In the genomic region with DNA sequence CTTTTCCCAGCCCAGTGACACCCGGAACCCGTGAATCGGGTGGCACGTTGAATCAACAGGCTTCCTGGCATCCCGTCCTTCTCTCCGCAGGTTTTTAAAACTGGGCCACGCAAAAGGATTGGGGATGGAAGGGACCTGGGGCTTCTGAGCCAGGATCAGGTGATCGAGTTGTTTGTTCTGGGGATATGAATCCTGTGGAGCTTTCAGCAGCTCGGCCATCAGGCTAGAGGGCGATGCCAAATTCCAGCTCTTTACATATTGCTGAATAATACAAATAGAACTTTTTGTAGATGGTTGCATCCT, we compare ENCODE assay signal across 8 cellular contexts. TPM values are rescaled to one million over a fixed set of nuclear protein-coding genes. Genes with fewer than 3 reads are reported as not detected.
A peak's percentile ranks its signal among the peaks of the same experiment; 100 is the strongest.
DNase-seq lines count a peak whose midpoint lies in the region; FAIRE-seq and TF ChIP-seq lines count a peak whose summit lies in the region.

No MANE protein-coding gene starts in this region.

- no peak overlapping the region for H2BK20ac ChIP-seq in H1 (ENCODE audit: low read length)

- H2BK15ac ChIP-seq in H1 (ENCODE audit: low read length), result peak overlapping the region; percentile 18; the same call in 1 of the 2 replicates

- no peak overlapping the region for H3K4ac ChIP-seq in H1 (replicated peaks; ENCODE audit: insufficient read length, low read depth, low read length)

- no peak for TF ChIP-seq POLR2A in H1 (IDR thresholded peaks at IDR 0.05; ENCODE audit: control extremely low read depth in 1 of 2, low read depth in 2 of 2, low read length in 2 of 2)

- H3K4me3 Mint-ChIP-seq in Caco-2 (ENCODE audit: unreplicated experiment) (peak overlapping the region; percentile 89), osteocyte (ENCODE audit: unreplicated experiment) (peak overlapping the region; percentile 99)

- no peaks in the 10 kb centered on the region for H3K9me2 ChIP-seq in MM.1S (replicated peaks; ENCODE audit: insufficient read depth, low read length)

- no peak overlapping the region for H3K14ac ChIP-seq in H1 (ENCODE audit: insufficient read length)

- H3K36me3 ChIP-seq in Caco-2 (ENCODE audit: control insufficient read depth, insufficient read depth, low read length), result peaks cover 2% of the 10 kb centered on the region; the same call in 1 of the 2 replicates
- peaks cover 2% of the 10 kb centered on the region; the same call in 1 of the 2 replicates for H3K36me3 ChIP-seq in MM.1S (replicated peaks; ENCODE audit: insufficient read depth, low read length)
- peaks cover 0 to 25% (median 11%) of the 10 kb centered on the region in 4 experiments; a peak in 4 of 8 replicates for H3K36me3 ChIP-seq in H1 (ENCODE audit: control insufficient read depth in 2 of 4, insufficient read depth in 4 of 4, low read length in 3 of 4)

- no peak for DNase-seq in Caco-2
- DNase-seq in MM.1S, result no peak
- DNase-seq in H1 (ENCODE audit: low read depth in 1 of 2, low spot score in 2 of 2), result no peak
- DNase-seq in osteocyte (ENCODE audit: extremely low spot score, unreplicated experiment), result no peak
- no peak for DNase-seq in anterior cingulate cortex (lab: John Stamatoyannopoulos, UW)
- DNase-seq in stimulated activated CD4-positive, alpha-beta T cell treated with anti-CD3 and anti-CD28 coated beads, Interleukin-1b, Interleukin-23, amount 100 ng/mL, for 48 hours, result no peak
- DNase-seq in GM20000 (ENCODE audit: low spot score), result no peak
- DNase-seq in stimulated activated CD4-positive, alpha-beta T cell treated with anti-CD3 and anti-CD28 coated beads, Interleukin-4, amount 100 ng/mL, for 4 hours, result no peak

- peaks cover 81% of the 10 kb centered on the region for H3K79me2 ChIP-seq in MM.1S (ENCODE audit: low read length)
- H3K79me2 ChIP-seq in H1 (ENCODE audit: control insufficient read depth in 1 of 2, insufficient read depth in 2 of 2, low read length in 2 of 2), result peaks cover 28 to 70% of the 10 kb centered on the region in 2 experiments

- H2AFZ ChIP-seq in MM.1S (ENCODE audit: low read length), result peak overlapping the region; percentile 94
- no peak overlapping the region for H2AFZ ChIP-seq in H1 (ENCODE audit: low read length)

- FAIRE-seq in H1 (lab: Jason Lieb, UNC), result no peak

- intact Hi-C loops in Caco-2 (cut with micrococcal nuclease; ENCODE audit: unreplicated experiment), result loop anchor here (1.0 kb wide), 2 partner anchors 17 to 36 kb away; a partner anchor contains a TSS

- H3K9ac ChIP-seq in MM.1S (ENCODE audit: low read length), result peak overlapping the region; percentile 96
- H3K9ac ChIP-seq in H1 (replicated peaks in 1 of 4; ENCODE audit: extremely low read depth in 1 of 4, low read depth in 3 of 4, low read length in 3 of 4), result peak overlapping the region; percentile 73 to 96 (median 93)

- TF ChIP-seq RAD21 in H1 (IDR thresholded peaks at IDR 0.05 in 1 of 2, conservative IDR thresholded peaks at IDR 0.05 in 1 of 2; ENCODE audit: low read depth in 2 of 2, low read length in 2 of 2), result no peak

- 1% methylated on average over 10 of the region's 10 CpGs; no CpG with 5 or more reads in 1 of the 2 experiments for WGBS in H1 (ENCODE audit: extremely low coverage in 1 of 2, insufficient coverage in 1 of 2, insufficient read length in 1 of 2, insufficient replicate concordance in 2 of 2, low coverage in 1 of 2, low lambda C conversion rate in 2 of 2, missing lambda C conversion rate in 1 of 2), 2 experiments

- no peak overlapping the region for H3K23ac ChIP-seq in H1 (ENCODE audit: insufficient read length)

- CTCF ChIA-PET in Caco-2 (lab: Charles Lee), result interaction anchor here (0.9 to 2.5 kb wide), 5 partner anchors 10 to 64 kb away, joined by 3 to 26 read pairs (median 5); a partner anchor contains a TSS
- CTCF ChIA-PET in H1 (lab: Charles Lee; ENCODE audit: partially characterized antibody), result interaction anchor here (0.8 to 4.0 kb wide), 3 partner anchors 13 to 55 kb away, joined by 4 to 38 read pairs (median 12); a partner anchor contains a TSS

- TSS peak; percentile 61 for BruUV-seq in Caco-2 (replicated peaks; lab: Mats Ljungman, UMichigan)

- H3K27ac ChIP-seq in MM.1S (ENCODE audit: low read length) (peak overlapping the region; percentile 97), H1 (ENCODE audit: low read depth, low read length) (peak overlapping the region; percentile 92)

- H3K56ac ChIP-seq in H1 (replicated peaks; ENCODE audit: insufficient read length, low read depth, low read length), result peak overlapping the region; percentile 73

- H4K8ac ChIP-seq in H1 (ENCODE audit: extremely low read depth, insufficient read depth, low read length), result peak overlapping the region; percentile 51; the same call in 1 of the 2 replicates

- TF ChIP-seq EP300 in H1 (IDR thresholded peaks at IDR 0.05; ENCODE audit: borderline replicate concordance in 1 of 2, low read depth in 2 of 2, low read length in 2 of 2), result no peak

- H3K23me2 ChIP-seq in H1 (ENCODE audit: low read depth, low read length), result peaks cover 3% of the 10 kb centered on the region; the same call in 1 of the 2 replicates

- H3K4me3 ChIP-seq in Caco-2 (ENCODE audit: low read depth, low read length), result peak overlapping the region; percentile 80
- H3K4me3 ChIP-seq in MM.1S (ENCODE audit: low read length), result peak overlapping the region; percentile 87
- peak overlapping the region; percentile 85 to 99 (median 96) for H3K4me3 ChIP-seq in H1 (ENCODE audit: extremely low read depth in 1 of 4, insufficient read depth in 2 of 4, low read depth in 3 of 4, low read length in 4 of 4)

- no peak overlapping the region for H2BK120ac ChIP-seq in H1 (replicated peaks; ENCODE audit: low read depth, low read length)

- H4K5ac ChIP-seq in H1 (ENCODE audit: insufficient read length, low read depth, low read length), result no peak overlapping the region

- H3K4me1 Mint-ChIP-seq in Caco-2 (ENCODE audit: low read depth, unreplicated experiment) (peaks cover 31% of the 10 kb centered on the region), osteocyte (ENCODE audit: unreplicated experiment) (peaks cover 43% of the 10 kb centered on the region)

- H3K27me3 ChIP-seq in Caco-2 (replicated peaks; ENCODE audit: control insufficient read depth, insufficient read depth, low read length) (no peaks in the 10 kb centered on the region), MM.1S (replicated peaks; ENCODE audit: insufficient read depth, low read length) (no peaks in the 10 kb centered on the region), H1 (replicated peaks in 1 of 4; ENCODE audit: control insufficient read depth in 3 of 4, extremely low read depth in 1 of 4, insufficient read depth in 3 of 4, low read length in 3 of 4) (no peaks in the 10 kb centered on the region)

- TF ChIP-seq CTCF in Caco-2 (IDR thresholded peaks at IDR 0.05; ENCODE audit: insufficient read depth in 1 of 2, low read depth in 1 of 2, low read length in 1 of 2, severe bottlenecking in 1 of 2, unreplicated experiment in 1 of 2) (no peak), MM.1S (IDR thresholded peaks at IDR 0.05; ENCODE audit: low read length) (no peak), H1 (IDR thresholded peaks at IDR 0.05; ENCODE audit: control extremely low read depth in 1 of 3, insufficient read depth in 1 of 3, low read depth in 1 of 3, low read length in 3 of 3) (no peak), osteocyte (IDR thresholded peaks at IDR 0.05) (no peak), GM20000 (IDR thresholded peaks at IDR 0.05; ENCODE audit: extremely low read depth, missing control alignments) (no peak)

- H3K9me3 Mint-ChIP-seq in Caco-2 (ENCODE audit: unreplicated experiment) (no peaks in the 10 kb centered on the region), osteocyte (ENCODE audit: unreplicated experiment) (no peaks in the 10 kb centered on the region)

- no peak overlapping the region for H2AK5ac ChIP-seq in H1 (ENCODE audit: low read depth, low read length)

- H3K27ac Mint-ChIP-seq in Caco-2 (ENCODE audit: unreplicated experiment), result peak overlapping the region; percentile 95
- H3K27ac Mint-ChIP-seq in osteocyte (ENCODE audit: unreplicated experiment), result peak overlapping the region; percentile 100

- H3K27me3 Mint-ChIP-seq in Caco-2 (ENCODE audit: insufficient read depth, unreplicated experiment) (no peaks in the 10 kb centered on the region), osteocyte (ENCODE audit: unreplicated experiment) (no peaks in the 10 kb centered on the region)

- peak overlapping the region; percentile 66 for H2BK5ac ChIP-seq in H1 (ENCODE audit: low read depth, low read length)

- peaks cover 73% of the 10 kb centered on the region for H3K36me3 Mint-ChIP-seq in Caco-2 (ENCODE audit: insufficient read depth, unreplicated experiment)
- peaks cover 15% of the 10 kb centered on the region for H3K36me3 Mint-ChIP-seq in osteocyte (ENCODE audit: unreplicated experiment)

- no peak overlapping the region for H2BK12ac ChIP-seq in H1 (ENCODE audit: low read depth, low read length)

- peaks cover 4% of the 10 kb centered on the region; the same call in 1 of the 2 replicates for H3F3A ChIP-seq in MM.1S (ENCODE audit: insufficient read depth, low read length)

- peak overlapping the region; percentile 83; the same call in 1 of the 2 replicates for H3K18ac ChIP-seq in H1 (ENCODE audit: extremely low read depth, low read length)

- peak overlapping the region; percentile 76 for H3K4me2 ChIP-seq in MM.1S (ENCODE audit: low read depth, low read length)
- peak overlapping the region; percentile 74 to 81 for H3K4me2 ChIP-seq in H1 (ENCODE audit: insufficient read depth in 1 of 2, low read depth in 2 of 2, low read length in 2 of 2)

- H3K79me1 ChIP-seq in H1 (ENCODE audit: low read depth, low read length), result peaks cover 8% of the 10 kb centered on the region

- H4K91ac ChIP-seq in H1 (replicated peaks; ENCODE audit: insufficient read length, low read length), result peak overlapping the region; percentile 26

- H4K20me1 ChIP-seq in MM.1S (ENCODE audit: insufficient read depth, low read length) (no peaks in the 10 kb centered on the region), H1 (replicated peaks in 1 of 2; ENCODE audit: control insufficient read depth in 1 of 2, insufficient read depth in 2 of 2, low read length in 2 of 2) (peaks cover 0 to 12% of the 10 kb centered on the region in 2 experiments)

- POLR2A ChIA-PET in Caco-2 (lab: Charles Lee), result interaction anchor here (0.6 to 2.2 kb wide), 16 partner anchors 9 to 223 kb away, joined by 3 to 27 read pairs (median 5); a partner anchor contains a TSS
- POLR2A ChIA-PET in H1 (lab: Charles Lee; ENCODE audit: partially characterized antibody), result interaction anchor here (0.6 to 3.9 kb wide), 21 partner anchors 8 to 88 kb away, joined by 3 to 55 read pairs (median 5); a partner anchor contains a TSS

- H3K9me3 ChIP-seq in Caco-2, result no peaks in the 10 kb centered on the region
- no peaks in the 10 kb centered on the region for H3K9me3 ChIP-seq in MM.1S (replicated peaks; ENCODE audit: insufficient read depth, low read length)
- peaks cover 0 to 17% of the 10 kb centered on the region in 2 experiments; a peak in 3 of 4 replicates for H3K9me3 ChIP-seq in H1 (ENCODE audit: insufficient read depth in 2 of 2, low read depth in 1 of 2, low read length in 1 of 2)

- peaks cover 14% of the 10 kb centered on the region; the same call in 1 of the 2 replicates for H3K4me1 ChIP-seq in Caco-2
- peaks cover 11% of the 10 kb centered on the region for H3K4me1 ChIP-seq in MM.1S (ENCODE audit: low read length)
- H3K4me1 ChIP-seq in H1 (replicated peaks in 1 of 4; ENCODE audit: control insufficient read depth in 3 of 4, insufficient read depth in 4 of 4, low read length in 3 of 4), result peaks cover 0 to 2% (median 0%) of the 10 kb centered on the region in 4 experiments; a peak in 3 of 7 replicates

RNA-seq across cellular contexts. Expression of a gene that starts 0.5 kb away (rescaled TPM):
- total RNA-seq in Caco-2 (2022) (127 and 129 TPM in 2 replicates), osteocyte (91.2 and 92.0 TPM in 2 replicates)
- total RNA-seq in H1 (2021; fragmentation: NEBNext Ultra II Directional; extraction: Animal tissue kit (Norgen Biotek cat#: 25700)), result 59.9 and 62.4 TPM in 2 replicates
- polyA plus RNA-seq in H1 (2011; rRNA removed), result 32.0 and 35.7 TPM in 2 replicates
- 24.8 TPM for polyA plus RNA-seq in H1 (2011; cell fraction: cytosol; rRNA removed)
- 67.9 TPM for polyA plus RNA-seq in H1 (2011; cell fraction: nucleus; rRNA removed)
- 52.2 to 60.3 TPM (median 54.7 TPM) in 4 replicates for polyA plus RNA-seq in H1 (2012, experiment 1 of 2)
- polyA plus RNA-seq in H1 (2012, experiment 2 of 2), result 8.2 TPM
- 30.1 TPM for polyA plus RNA-seq in H1 (2013, experiment 1 of 2)
- polyA plus RNA-seq in H1 (2013, experiment 2 of 2), result 28.4 TPM
- 79.8 and 81.2 TPM in 2 replicates for polyA minus RNA-seq in H1 (2011; rRNA and poly(A)+ RNA removed)
- 38.5 TPM for polyA minus RNA-seq in H1 (2011; cell fraction: cytosol; rRNA and poly(A)+ RNA removed)
- 68.2 TPM for polyA minus RNA-seq in H1 (2011; cell fraction: nucleus; rRNA and poly(A)+ RNA removed)

RNA-seq across cellular contexts. Expression of a gene that starts 0.8 kb away (rescaled TPM):
- total RNA-seq in Caco-2 (2022) (63.5 and 64.9 TPM in 2 replicates), osteocyte (71.0 and 73.0 TPM in 2 replicates)
- 43.6 and 44.8 TPM in 2 replicates for total RNA-seq in H1 (2021; fragmentation: NEBNext Ultra II Directional; extraction: Animal tissue kit (Norgen Biotek cat#: 25700))
- polyA plus RNA-seq in H1 (2011; rRNA removed), result 48.0 and 65.4 TPM in 2 replicates
- polyA plus RNA-seq in H1 (2011; cell fraction: cytosol; rRNA removed), result 52.8 TPM
- 39.2 TPM for polyA plus RNA-seq in H1 (2011; cell fraction: nucleus; rRNA removed)
- polyA plus RNA-seq in H1 (2012, experiment 1 of 2), result 43.9 to 59.7 TPM (median 53.4 TPM) in 4 replicates
- polyA plus RNA-seq in H1 (2012, experiment 2 of 2), result 37.0 TPM
- 67.2 TPM for polyA plus RNA-seq in H1 (2013, experiment 1 of 2)
- 85.5 TPM for polyA plus RNA-seq in H1 (2013, experiment 2 of 2)
- 46.0 and 54.2 TPM in 2 replicates for polyA minus RNA-seq in H1 (2011; rRNA and poly(A)+ RNA removed)
- polyA minus RNA-seq in H1 (2011; cell fraction: cytosol; rRNA and poly(A)+ RNA removed), result 28.8 TPM
- 18.6 TPM for polyA minus RNA-seq in H1 (2011; cell fraction: nucleus; rRNA and poly(A)+ RNA removed)

RNA-seq across cellular contexts. Expression of a gene that starts 17.5 kb away (rescaled TPM):
- total RNA-seq in Caco-2 (2022) (154 and 176 TPM in 2 replicates), osteocyte (159 and 173 TPM in 2 replicates)
- 123 and 140 TPM in 2 replicates for total RNA-seq in H1 (2021; fragmentation: NEBNext Ultra II Directional; extraction: Animal tissue kit (Norgen Biotek cat#: 25700))
- polyA plus RNA-seq in H1 (2011; rRNA removed), result 80.9 and 94.9 TPM in 2 replicates
- 60.9 TPM for polyA plus RNA-seq in H1 (2011; cell fraction: cytosol; rRNA removed)
- polyA plus RNA-seq in H1 (2011; cell fraction: nucleus; rRNA removed), result 238 TPM
- 58.2 to 70.9 TPM (median 65.2 TPM) in 4 replicates for polyA plus RNA-seq in H1 (2012, experiment 1 of 2)
- polyA plus RNA-seq in H1 (2012, experiment 2 of 2), result 22.0 TPM
- polyA plus RNA-seq in H1 (2013, experiment 1 of 2), result 80.0 TPM
- polyA plus RNA-seq in H1 (2013, experiment 2 of 2), result 84.5 TPM
- 505 and 614 TPM in 2 replicates for polyA minus RNA-seq in H1 (2011; rRNA and poly(A)+ RNA removed)
- 114 TPM for polyA minus RNA-seq in H1 (2011; cell fraction: cytosol; rRNA and poly(A)+ RNA removed)
- 209 TPM for polyA minus RNA-seq in H1 (2011; cell fraction: nucleus; rRNA and poly(A)+ RNA removed)

RNA-seq across cellular contexts. Expression of a gene that starts 48.5 kb away (rescaled TPM):
- total RNA-seq in Caco-2 (2022), result 15.7 and 18.9 TPM in 2 replicates
- total RNA-seq in H1 (2021; fragmentation: NEBNext Ultra II Directional; extraction: Animal tissue kit (Norgen Biotek cat#: 25700)), result 21.1 and 24.1 TPM in 2 replicates
- polyA plus RNA-seq in H1 (2011; rRNA removed), result 26.9 and 28.5 TPM in 2 replicates
- 31.6 TPM for polyA plus RNA-seq in H1 (2011; cell fraction: cytosol; rRNA removed)
- polyA plus RNA-seq in H1 (2011; cell fraction: nucleus; rRNA removed), result 113 TPM
- polyA plus RNA-seq in H1 (2012, experiment 1 of 2), result 18.2 to 29.4 TPM (median 27.1 TPM) in 4 replicates
- 5.9 TPM for polyA plus RNA-seq in H1 (2012, experiment 2 of 2)
- polyA plus RNA-seq in H1 (2013, experiment 1 of 2), result 13.8 TPM
- polyA plus RNA-seq in H1 (2013, experiment 2 of 2), result 12.0 TPM
- 44.9 and 49.5 TPM in 2 replicates for polyA minus RNA-seq in H1 (2011; rRNA and poly(A)+ RNA removed)
- 15.3 TPM for polyA minus RNA-seq in H1 (2011; cell fraction: cytosol; rRNA and poly(A)+ RNA removed)
- 50.1 TPM for polyA minus RNA-seq in H1 (2011; cell fraction: nucleus; rRNA and poly(A)+ RNA removed)
- total RNA-seq in osteocyte, result 7.9 and 10.3 TPM in 2 replicates

RNA-seq across cellular contexts. Expression of a gene that starts 49.2 kb away (rescaled TPM):
- total RNA-seq in Caco-2 (2022) (4.1 and 4.4 TPM in 2 replicates), osteocyte (2.1 and 3.0 TPM in 2 replicates)
- 17.8 and 21.2 TPM in 2 replicates for total RNA-seq in H1 (2021; fragmentation: NEBNext Ultra II Directional; extraction: Animal tissue kit (Norgen Biotek cat#: 25700))
- 26.3 and 42.3 TPM in 2 replicates for polyA plus RNA-seq in H1 (2011; rRNA removed)
- 47.1 TPM for polyA plus RNA-seq in H1 (2011; cell fraction: cytosol; rRNA removed)
- 78.8 TPM for polyA plus RNA-seq in H1 (2011; cell fraction: nucleus; rRNA removed)
- 21.7 to 36.5 TPM (median 29.5 TPM) in 4 replicates for polyA plus RNA-seq in H1 (2012, experiment 1 of 2)
- polyA plus RNA-seq in H1 (2012, experiment 2 of 2), result 9.9 TPM
- 33.5 TPM for polyA plus RNA-seq in H1 (2013, experiment 1 of 2)
- 30.2 TPM for polyA plus RNA-seq in H1 (2013, experiment 2 of 2)
- polyA minus RNA-seq in H1 (2011; rRNA and poly(A)+ RNA removed), result 8.5 and 15.4 TPM in 2 replicates
- polyA minus RNA-seq in H1 (2011; cell fraction: cytosol; rRNA and poly(A)+ RNA removed), result 7.4 TPM
- 19.6 TPM for polyA minus RNA-seq in H1 (2011; cell fraction: nucleus; rRNA and poly(A)+ RNA removed)
